28 cellular contexts compared by ENCODE assay signal in the genomic region with DNA sequence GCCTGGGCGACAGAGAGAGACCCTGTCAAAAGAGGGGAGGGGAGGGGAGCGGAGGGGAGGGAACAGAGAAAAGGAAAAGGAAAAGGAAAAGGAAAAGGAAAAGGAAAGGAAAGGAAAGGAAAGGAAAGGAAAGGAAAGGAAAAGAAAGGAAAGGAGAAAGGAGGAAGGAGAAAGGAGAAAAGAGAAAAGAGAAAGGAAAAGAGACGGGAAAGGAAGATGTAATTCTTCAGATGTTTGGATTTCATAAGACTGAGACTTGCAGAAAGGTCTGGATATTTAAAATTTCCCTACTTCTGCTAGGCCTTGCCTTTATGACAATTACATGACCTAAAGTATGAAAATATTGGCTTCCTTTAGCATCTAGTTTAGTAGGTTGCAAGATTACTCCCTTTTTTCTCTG.
"Had no signal": no experiment of that assay in that cellular context is flagged by ENCODE, and none has a peak within 500 bp of the region (broad histone marks: within the 10 kb centered on the region; RNA-seq: fewer than 3 reads in every experiment).

No MANE protein-coding gene starts in this region.

- H3K9me3 ChIP-seq: stomach, suprapubic skin, testis, thoracic aorta, thyroid gland, tibial artery, tibial nerve, transverse colon, upper lobe of left lung, upper lobe of right lung, uterus, vagina had no signal

- H3K36me3 ChIP-seq: stomach, suprapubic skin, thoracic aorta, thyroid gland, tibial artery, transverse colon, upper lobe of left lung, upper lobe of right lung, uterus, vagina had no signal

- DNase-seq: stimulated activated CD4-positive, alpha-beta T cell treated with anti-CD3 and anti-CD28 coated beads, Interleukin-2, amount 100 ng/mL, for 48 hours; stimulated activated CD4-positive, alpha-beta T cell treated with anti-CD3 and anti-CD28 coated beads, Interleukin-4, amount 100 ng/mL, for 1 hour; stimulated activated CD4-positive, alpha-beta T cell treated with anti-CD3 and anti-CD28 coated beads, Interleukin-4, amount 100 ng/mL, for 24 hours; stimulated activated CD4-positive, alpha-beta T cell treated with anti-CD3 and anti-CD28 coated beads, Interleukin-4, amount 100 ng/mL, for 4 hours; stimulated activated CD8-positive, alpha-beta memory T cell treated with anti-CD3 and anti-CD28 coated beads, Interleukin-4, amount 100 ng/mL, for 48 hours; stimulated activated naive B cell treated with anti-CD40 and anti-IgM and Interleukin-4, amounts not matched to agents 10 μg/mL and 1 μg/mL and 100 μg/mL, for 72 hours; stimulated activated naive CD4-positive, alpha-beta T cell; stimulated activated naive CD4-positive, alpha-beta T cell treated with Interleukin-2 at 50 U/mL for 16 hours; stimulated activated naive CD8-positive, alpha-beta T cell treated with anti-CD3 and anti-CD28 coated beads, Interleukin-15, amount 100 ng/mL, for 72 hours; stimulated activated naive CD8-positive, alpha-beta T cell treated with anti-CD3 and anti-CD28 coated beads, Interleukin-15, Interleukin-2, amounts not matched to agents 100 U/mL and 50 U/mL, for 24 hours; stomach; substantia nigra; testis; thyroid gland; tibial artery; transverse colon; trophoblast cell; upper lobe of left lung; upper lobe of right lung; uterus had no signal

- H3K4me1 Mint-ChIP-seq: stimulated activated naive CD8-positive, alpha-beta T cell treated with anti-CD3 and anti-CD28 coated beads, Interleukin-15, amount 100 ng/mL, for 72 hours had no signal

- H3K4me3 ChIP-seq: stomach, suprapubic skin, testis, thoracic aorta, thyroid gland, tibial artery, tibial nerve, transverse colon, upper lobe of left lung, upper lobe of right lung, uterus, vagina had no signal

- H3K27ac Mint-ChIP-seq: stimulated activated memory B cell treated with anti-CD40 and anti-IgM and Interleukin-4, amounts not matched to agents 10 μg/mL and 1 μg/mL and 100 μg/mL, for 72 hours; stimulated activated naive B cell treated with anti-CD40 and anti-IgM and Interleukin-4, amounts not matched to agents 10 μg/mL and 1 μg/mL and 100 μg/mL, for 72 hours; stimulated activated naive CD8-positive, alpha-beta T cell treated with anti-CD3 and anti-CD28 coated beads, Interleukin-15, amount 100 ng/mL, for 72 hours; stimulated activated naive CD8-positive, alpha-beta T cell treated with anti-CD3 and anti-CD28 coated beads, Interleukin-15, Interleukin-2, amounts not matched to agents 100 ng/mL and 50 ng/mL, for 24 hours; type B pancreatic cell had no signal

- FAIRE-seq: urothelium cell line had no signal

- H3K9me3 Mint-ChIP-seq: stimulated activated memory B cell treated with anti-CD40 and anti-IgM and Interleukin-4, amounts not matched to agents 10 μg/mL and 1 μg/mL and 100 μg/mL, for 72 hours; stimulated activated naive B cell treated with anti-CD40 and anti-IgM and Interleukin-4, amounts not matched to agents 10 μg/mL and 1 μg/mL and 100 μg/mL, for 72 hours had no signal

- H3K27me3 Mint-ChIP-seq: stimulated activated memory B cell treated with anti-CD40 and anti-IgM and Interleukin-4, amounts not matched to agents 10 μg/mL and 1 μg/mL and 100 μg/mL, for 72 hours; stimulated activated naive B cell treated with anti-CD40 and anti-IgM and Interleukin-4, amounts not matched to agents 10 μg/mL and 1 μg/mL and 100 μg/mL, for 72 hours; stimulated activated naive CD8-positive, alpha-beta T cell treated with anti-CD3 and anti-CD28 coated beads, Interleukin-15, amount 100 ng/mL, for 72 hours; stimulated activated naive CD8-positive, alpha-beta T cell treated with anti-CD3 and anti-CD28 coated beads, Interleukin-15, Interleukin-2, amounts not matched to agents 100 ng/mL and 50 ng/mL, for 24 hours had no signal

- ATAC-seq: stimulated activated memory B cell treated with anti-CD40 and anti-IgM and Interleukin-4, amounts not matched to agents 10 μg/mL and 1 μg/mL and 100 μg/mL, for 72 hours; stimulated activated naive B cell treated with anti-CD40 and anti-IgM and Interleukin-4, amounts not matched to agents 10 μg/mL and 1 μg/mL and 100 μg/mL, for 72 hours; stimulated activated naive CD8-positive, alpha-beta T cell treated with anti-CD3 and anti-CD28 coated beads, Interleukin-15, amount 100 ng/mL, for 72 hours; stimulated activated naive CD8-positive, alpha-beta T cell treated with anti-CD3 and anti-CD28 coated beads, Interleukin-15, Interleukin-2, amounts not matched to agents 100 U/mL and 50 U/mL, for 24 hours; upper lobe of right lung had no signal

- H3K4me1 ChIP-seq: testis, tibial artery, transverse colon, upper lobe of left lung, upper lobe of right lung, uterus, vagina had no signal

- H3K27ac ChIP-seq: stomach, suprapubic skin, testis, thoracic aorta, thyroid gland, tibial artery, tibial nerve, transverse colon, upper lobe of left lung, upper lobe of right lung, uterus, vagina had no signal

- H3K4me3 Mint-ChIP-seq: stimulated activated memory B cell treated with anti-CD40 and anti-IgM and Interleukin-4, amounts not matched to agents 10 μg/mL and 1 μg/mL and 100 μg/mL, for 72 hours; stimulated activated naive B cell treated with anti-CD40 and anti-IgM and Interleukin-4, amounts not matched to agents 10 μg/mL and 1 μg/mL and 100 μg/mL, for 72 hours; stimulated activated naive CD8-positive, alpha-beta T cell treated with anti-CD3 and anti-CD28 coated beads, Interleukin-15, amount 100 ng/mL, for 72 hours; stimulated activated naive CD8-positive, alpha-beta T cell treated with anti-CD3 and anti-CD28 coated beads, Interleukin-15, Interleukin-2, amounts not matched to agents 100 ng/mL and 50 ng/mL, for 24 hours; type B pancreatic cell had no signal

- H3K27me3 ChIP-seq: stomach, suprapubic skin, testis, thyroid gland, tibial artery, tibial nerve, transverse colon, upper lobe of left lung, upper lobe of right lung, uterus, vagina had no signal
